In genomic region chr2:134262666-134263065, GRCh38 we compare ENCODE assay signal across 12 cellular contexts. TPM values are rescaled to one million over a fixed set of nuclear protein-coding genes. Genes with fewer than 3 reads are reported as not detected.
DNase-seq lines count a peak whose midpoint lies in the region; ATAC-seq and TF ChIP-seq lines count a peak whose summit lies in the region.
"Had no signal": no experiment of that assay in that cellular context is flagged by ENCODE, and none has a peak within 500 bp of the region (broad histone marks: within the 10 kb centered on the region; RNA-seq: fewer than 3 reads in every experiment).

No MANE protein-coding gene starts in this region.

- H3K27me3 ChIP-seq in brain microvascular endothelial cell (replicated peaks) (no peaks in the 10 kb centered on the region), vagina (no peaks in the 10 kb centered on the region)
- H3K27me3 ChIP-seq: pancreas had no signal

- H3K4me3 ChIP-seq in mucosa of descending colon = no peak overlapping the region
- H3K4me3 ChIP-seq in brain microvascular endothelial cell (ENCODE audit: low read depth, low read length) = no peak overlapping the region
- H3K4me3 ChIP-seq in vagina = no peak overlapping the region
- H3K4me3 ChIP-seq: pancreas had no signal

- H3K4me1 ChIP-seq in mucosa of descending colon (ENCODE audit: low read depth) (peaks cover 23% of the 10 kb centered on the region), vagina (peaks cover 44% of the 10 kb centered on the region)

- intact Hi-C loops in mucosa of descending colon (cut with DNase I, micrococcal nuclease) = no loop called here
- intact Hi-C loops in vagina (cut with DNase I) = no loop called here

- H3K36me3 ChIP-seq in mucosa of descending colon (ENCODE audit: low read depth) (no peaks in the 10 kb centered on the region), brain microvascular endothelial cell (replicated peaks) (no peaks in the 10 kb centered on the region), vagina (no peaks in the 10 kb centered on the region)
- H3K36me3 ChIP-seq: pancreas had no signal

- no peak for TF ChIP-seq CTCF in mucosa of descending colon (IDR thresholded peaks at IDR 0.05)
- TF ChIP-seq CTCF in brain microvascular endothelial cell (IDR thresholded peaks at IDR 0.05; ENCODE audit: low read depth, low read length, missing control alignments) = no peak
- TF ChIP-seq CTCF in vagina (IDR thresholded peaks at IDR 0.05) = no peak

- no peak for TF ChIP-seq POLR2A in vagina (IDR thresholded peaks at IDR 0.05)

- in situ Hi-C loops in brain microvascular endothelial cell (cut with HindIII; ENCODE audit: low pct_ligation_motif_present, low sequenced_read_pairs) = no loop called here

- DNase-seq in mucosa of descending colon (no peak), brain microvascular endothelial cell (no peak), vagina (ENCODE audit: extremely low spot score in 2 of 2) (no peak), NCI-H774 (lab: John Stamatoyannopoulos, UW) (no peak)
- DNase-seq in central memory CD4-positive, alpha-beta T cell = no peak
- DNase-seq: HCEC 1CT, islet precursor cell, pancreas had no signal

- no peaks in the 10 kb centered on the region for H3K9me3 ChIP-seq in mucosa of descending colon
- no peaks in the 10 kb centered on the region for H3K9me3 ChIP-seq in vagina
- H3K9me3 ChIP-seq: pancreas had no signal

- no peak overlapping the region for H3K27ac ChIP-seq in brain microvascular endothelial cell
- H3K27ac ChIP-seq in vagina = no peak overlapping the region
- H3K27ac ChIP-seq: pancreas, VCaP had no signal

- ATAC-seq in GM18867 (IDR thresholded peaks at IDR 0.05; ENCODE audit: unreplicated experiment) (peak; percentile 53), GM21576 (IDR thresholded peaks at IDR 0.05; ENCODE audit: unreplicated experiment) (peak; percentile 60), HG03432 (IDR thresholded peaks at IDR 0.05; ENCODE audit: unreplicated experiment) (peak; percentile 53), mucosa of descending colon (peak; percentile 55)

RNA-seq across cellular contexts. Expression of gene MGAT5, which starts 8.8 kb away (rescaled TPM):
- 10 to 100 TPM; 56.5 to 75.5 (median 69.7) TPM for total RNA-seq in mucosa of descending colon
- 16.7 TPM for total RNA-seq in vagina
